Comparison of ENCODE assay signal across 8 cellular contexts in genomic region chr17:55238931-55239297, GRCh38. TPM values are rescaled to one million over a fixed set of nuclear protein-coding genes. Genes with fewer than 3 reads are reported as not detected.
DNase-seq lines count a peak whose midpoint lies in the region; ATAC-seq, FAIRE-seq and TF ChIP-seq lines count a peak whose summit lies in the region.

No MANE protein-coding gene starts in this region.

- no peaks in the 10 kb centered on the region for H3K36me3 ChIP-seq in NT2/D1 (ENCODE audit: insufficient read depth, insufficient read length, low read length)
- no peaks in the 10 kb centered on the region for H3K36me3 ChIP-seq in HepG2 (replicated peaks in 1 of 2; ENCODE audit: control insufficient read depth in 1 of 2, insufficient read depth in 2 of 2, low read length in 2 of 2)
- no peaks in the 10 kb centered on the region for H3K36me3 ChIP-seq in thymus (ENCODE audit: control insufficient read depth, insufficient read depth)

- TF ChIP-seq POLR2A in HepG2 (IDR thresholded peaks at IDR 0.05; ENCODE audit: insufficient read depth in 1 of 2, low read depth in 2 of 2, low read length in 2 of 2) = no peak

- intact Hi-C loops in HepG2 (cut with micrococcal nuclease; ENCODE audit: unreplicated experiment) = loop anchor here (1.0 to 5.0 kb wide), 3 partner anchors 25 to 177 kb away; partner anchors contain the start of gene HLF

- H3K4me3 ChIP-seq in NT2/D1 (ENCODE audit: insufficient read length, low read depth) (peak overlapping the region; percentile 54), HepG2 (replicated peaks in 1 of 3; ENCODE audit: insufficient read depth in 1 of 3, low read depth in 2 of 3, low read length in 3 of 3) (peak overlapping the region; percentile 61 to 77 (median 70)), thymus (ENCODE audit: low read length) (peak overlapping the region; percentile 59)

- H3K4me1 ChIP-seq in NT2/D1 (ENCODE audit: insufficient read depth, insufficient read length) = no peaks in the 10 kb centered on the region
- H3K4me1 ChIP-seq in HepG2 (ENCODE audit: insufficient read depth, low read length) = peaks cover 23% of the 10 kb centered on the region
- H3K4me1 ChIP-seq in thymus (ENCODE audit: control insufficient read depth, insufficient read depth, low read length) = peaks cover 9% of the 10 kb centered on the region

- TSS peak; percentile 94 for BruUV-seq in HepG2 (replicated peaks; lab: Mats Ljungman, UMichigan)

- DNase-seq in NCI-H2107 (lab: John Stamatoyannopoulos, UW) (peak; percentile 28), NCI-H2107 treated with DMSO at 0.1 percent for 48 hours (lab: John Stamatoyannopoulos, UW; ENCODE audit: unreplicated experiment) (no peak), NT2/D1 (ENCODE audit: low read depth, low spot score) (peak; percentile 8), HepG2 (ENCODE audit: low spot score) (peak; percentile 44), NCI-H446 treated with DMSO at 0.1 percent for 48 hours (lab: John Stamatoyannopoulos, UW) (no peak)
- DNase-seq in central memory CD8-positive, alpha-beta T cell (ENCODE audit: low spot score in 2 of 2) = no peak

- peak overlapping the region; percentile 54 for H3K9ac ChIP-seq in NT2/D1 (ENCODE audit: insufficient read length, low read depth)
- H3K9ac ChIP-seq in HepG2 (ENCODE audit: insufficient read depth, low read depth, low read length) = peak overlapping the region; percentile 73

- POLR2A ChIA-PET in HepG2 (lab: Yijun Ruan, JAX) = interaction anchor here (0.8 to 3.5 kb wide), 19 partner anchors 9 to 171 kb away, joined by 3 to 81 read pairs (median 5); partner anchors contain the start of gene HLF

- in situ Hi-C loops in HepG2 (cut with HindIII; ENCODE audit: extremely low pct_ligation_motif_present, low pct_unique_long_range_greater_than_20kb) = no loop called here

- TF ChIP-seq RAD21 in HepG2 (CRISPR knock-in tag; IDR thresholded peaks at IDR 0.05) = no peak

- FAIRE-seq in HepG2 (lab: Jason Lieb, UNC) = no peak

- H3K4me3 Mint-ChIP-seq in central memory CD8-positive, alpha-beta T cell = peak overlapping the region; percentile 74

- peak overlapping the region; percentile 72 for H3K27ac ChIP-seq in HepG2 (ENCODE audit: extremely low read length, insufficient read depth, low read length)
- no peak overlapping the region for H3K27ac ChIP-seq in thymus (ENCODE audit: low read depth)

- peaks cover 4% of the 10 kb centered on the region for H3K27me3 ChIP-seq in NT2/D1 (ENCODE audit: insufficient read depth, insufficient read length)
- no peaks in the 10 kb centered on the region; a peak in 1 of 5 replicates for H3K27me3 ChIP-seq in HepG2 (ENCODE audit: control insufficient read depth in 1 of 2, insufficient read depth in 2 of 2, low read length in 2 of 2)
- no peaks in the 10 kb centered on the region for H3K27me3 ChIP-seq in thymus (ENCODE audit: control insufficient read depth, insufficient read depth)

- peak; percentile 35 for ATAC-seq in HG03066 (IDR thresholded peaks at IDR 0.05; ENCODE audit: low read depth, unreplicated experiment)
- ATAC-seq in central memory CD8-positive, alpha-beta T cell (replicated peaks; ENCODE audit: extremely low read depth, poor library complexity, severe bottlenecking) = peak; percentile 30
- peak; percentile 78 for ATAC-seq in HepG2

- H3K9me3 Mint-ChIP-seq in central memory CD8-positive, alpha-beta T cell = peaks cover 5% of the 10 kb centered on the region

- no peaks in the 10 kb centered on the region for H3K79me2 ChIP-seq in HepG2 (ENCODE audit: insufficient read depth, low read length)

- H4K20me1 ChIP-seq in HepG2 (ENCODE audit: insufficient read depth, low read length) = no peaks in the 10 kb centered on the region

- H3K27me3 Mint-ChIP-seq in central memory CD8-positive, alpha-beta T cell = peaks cover 44% of the 10 kb centered on the region

- TF ChIP-seq CTCF in HepG2 (CRISPR knock-in tag; IDR thresholded peaks at IDR 0.05) = peak; percentile 34; the same call in 1 of the 2 replicates

- H2AFZ ChIP-seq in HepG2 (ENCODE audit: low read length) = peak overlapping the region; percentile 91

- H3K4me2 ChIP-seq in HepG2 (ENCODE audit: low read depth, low read length) = peak overlapping the region; percentile 98

- no peak for TF ChIP-seq EP300 in HepG2 (IDR thresholded peaks at IDR 0.05; ENCODE audit: low read depth in 2 of 2, low read length in 2 of 2)
- no peak for TF ChIP-seq EP300 in HepG2 (CRISPR knock-in tag; IDR thresholded peaks at IDR 0.05; ENCODE audit: borderline replicate concordance)

- H3K36me3 Mint-ChIP-seq in central memory CD8-positive, alpha-beta T cell (ENCODE audit: insufficient read depth) = no peaks in the 10 kb centered on the region

- 4% methylated on average over 4 of the region's 4 CpGs for WGBS in HepG2 (ENCODE audit: low lambda C conversion rate)
- under 1% methylated on average over 4 of the region's 4 CpGs for WGBS in thymus

- peaks cover 3% of the 10 kb centered on the region; the same call in 1 of the 2 replicates for H3K9me3 ChIP-seq in NT2/D1 (ENCODE audit: insufficient read depth, low read length)
- H3K9me3 ChIP-seq in HepG2 (ENCODE audit: low read length) = no peaks in the 10 kb centered on the region
- H3K9me3 ChIP-seq in thymus (ENCODE audit: control insufficient read depth) = no peaks in the 10 kb centered on the region

- peaks cover 7% of the 10 kb centered on the region for H3K4me1 Mint-ChIP-seq in central memory CD8-positive, alpha-beta T cell

- no peak overlapping the region for H3K27ac Mint-ChIP-seq in central memory CD8-positive, alpha-beta T cell (ENCODE audit: low read depth)

- CTCF ChIA-PET in HepG2 (lab: Yijun Ruan, JAX; ENCODE audit: low intra/inter-chr PET ratio, low total read pairs) = interaction anchor here (0.7 to 1.5 kb wide), 3 partner anchors 56 to 246 kb away, joined by 3 to 4 read pairs (median 3); no protein-coding TSS in a partner anchor

TF ChIP-seq in HepG2, 621 proteins besides CTCF, POLR2A, EP300 and RAD21 (continues in another document):
- 0 out of 2 replicates have a peak, but pooled peaks have one; percentile 6 for TF ChIP-seq MEF2D (CRISPR knock-in tag; IDR thresholded peaks at IDR 0.05)
- TF ChIP-seq TCF7 (IDR thresholded peaks at IDR 0.05; ENCODE audit: low read depth) = 0 out of 2 replicates have a peak, but pooled peaks have one; percentile 2
- TF ChIP-seq ZNF619 (CRISPR knock-in tag; IDR thresholded peaks at IDR 0.05) = no peak
- TF ChIP-seq HMGXB4 (CRISPR knock-in tag; IDR thresholded peaks at IDR 0.05; ENCODE audit: borderline replicate concordance in 1 of 2, low read depth in 1 of 2) = 0 out of 4 replicates have a peak, but pooled peaks of 1 of the 2 experiments have one; percentile 15
- no peak for TF ChIP-seq GMEB1 (CRISPR knock-in tag; IDR thresholded peaks at IDR 0.05; ENCODE audit: borderline replicate concordance)
- peak; percentile 26; the same call in 1 of the 2 replicates for TF ChIP-seq KAT7 (CRISPR knock-in tag; IDR thresholded peaks at IDR 0.05; ENCODE audit: borderline replicate concordance)

RNA-seq across cellular contexts. Expression of gene HLF, which starts 25.8 kb away (rescaled TPM):
- 197 and 202 TPM in 2 replicates for total RNA-seq in HepG2 (2016; rRNA removed; fragmentation: Illumina TruSeq; extraction: Trizol)
- 34.5 and 39.5 TPM in 2 replicates for total RNA-seq in HepG2 (2016; cell fraction: cytosol; rRNA removed; fragmentation: Illumina TruSeq; extraction: Trizol; ENCODE audit: low read depth)
- total RNA-seq in HepG2 (2016; cell fraction: insoluble cytoplasmic fraction; rRNA removed; fragmentation: Illumina TruSeq; extraction: Trizol) = 175 and 198 TPM in 2 replicates
- 156 and 157 TPM in 2 replicates for total RNA-seq in HepG2 (2016; cell fraction: membrane; rRNA removed; fragmentation: Illumina TruSeq; extraction: Trizol)
- 187 and 216 TPM in 2 replicates for total RNA-seq in HepG2 (2016; cell fraction: nucleus; rRNA removed; fragmentation: Illumina TruSeq; extraction: Trizol)
- polyA plus RNA-seq in HepG2 (2011; rRNA removed) = 346 and 353 TPM in 2 replicates
- polyA plus RNA-seq in HepG2 (2011; cell fraction: cytosol; rRNA removed) = 266 and 275 TPM in 2 replicates
- 442 and 465 TPM in 2 replicates for polyA plus RNA-seq in HepG2 (2011; cell fraction: nucleus; rRNA removed)
- 217 and 233 TPM in 2 replicates for polyA plus RNA-seq in HepG2 (2012)
- polyA plus RNA-seq in HepG2 (2016; cell fraction: cytosol; fragmentation: Illumina TruSeq; extraction: Trizol; ENCODE audit: low read depth) = 21.4 and 26.2 TPM in 2 replicates
- 217 and 237 TPM in 2 replicates for polyA plus RNA-seq in HepG2 (2016; cell fraction: insoluble cytoplasmic fraction; fragmentation: Illumina TruSeq; extraction: Trizol; ENCODE audit: low read depth)
- 106 and 107 TPM in 2 replicates for polyA plus RNA-seq in HepG2 (2016; cell fraction: membrane; fragmentation: Illumina TruSeq; extraction: Trizol; ENCODE audit: low read depth)
- 258 and 265 TPM in 2 replicates for polyA plus RNA-seq in HepG2 (2016; cell fraction: nucleus; fragmentation: Illumina TruSeq; extraction: Trizol; ENCODE audit: insufficient read depth, low read depth)
- 1.0 and 1,188 TPM in 2 replicates for polyA minus RNA-seq in HepG2 (2011; rRNA and poly(A)+ RNA removed; ENCODE audit: low replicate concordance)
- polyA minus RNA-seq in HepG2 (2011; cell fraction: cytosol; rRNA and poly(A)+ RNA removed) = 240 and 275 TPM in 2 replicates
- 508 and 622 TPM in 2 replicates for polyA minus RNA-seq in HepG2 (2011; cell fraction: nucleus; rRNA and poly(A)+ RNA removed)
- 1.8 TPM for polyA plus RNA-seq in thymus

Comparison
In these comparisons a context has a peak if more than half of its experiments do, and no peak if none do; other contexts are left out.
1. DNase-seq: peak in NCI-H2107 (single experiment), NT2/D1 (single experiment) and HepG2 (single experiment); none in NCI-H2107 treated with DMSO at 0.1 percent for 48 hours (single experiment), central memory CD8-positive, alpha-beta T cell (0 of 2) and NCI-H446 treated with DMSO at 0.1 percent for 48 hours (single experiment).
2. Peak in every context shown above with its lines, with median percentiles within 50 percentile points of each other: ATAC-seq and H3K4me3 ChIP-seq.